In the genomic region with DNA sequence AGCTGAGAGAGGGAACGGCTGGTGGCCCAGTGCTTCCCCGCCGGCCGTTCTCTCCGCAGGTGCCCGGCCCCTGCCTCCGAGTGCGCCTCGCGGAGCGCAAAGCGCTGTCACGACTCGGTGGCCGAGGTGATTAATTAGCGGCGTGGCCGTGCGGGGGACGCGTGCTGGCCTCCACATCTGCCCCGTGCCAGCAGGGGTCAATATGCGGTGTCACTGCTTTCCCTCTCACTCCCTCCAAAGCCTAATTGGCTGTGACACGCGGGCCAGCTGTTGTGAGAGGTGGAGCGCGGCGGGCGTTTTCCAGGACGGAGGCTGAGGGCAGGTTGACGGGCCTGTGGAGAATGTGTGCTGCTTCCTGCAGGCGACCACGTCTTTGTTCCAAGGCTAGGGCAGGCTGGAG, we compare ENCODE assay signal across 14 cellular contexts.
A peak's percentile ranks its signal among the peaks of the same experiment; 100 is the strongest.
DNase-seq lines count a peak whose midpoint lies in the region; ATAC-seq and TF ChIP-seq lines count a peak whose summit lies in the region.
"Had no signal": no experiment of that assay in that cellular context is flagged by ENCODE, and none has a peak within 500 bp of the region (broad histone marks: within the 10 kb centered on the region; RNA-seq: fewer than 3 reads in every experiment).

No MANE protein-coding gene starts in this region.

- H3K27ac ChIP-seq in HUES48 (ENCODE audit: low read depth, low read length) (no peak overlapping the region), parathyroid adenoma (no peak overlapping the region), GM23248 (no peak overlapping the region)
- H3K27ac ChIP-seq: KMS-11 had no signal

- H2AFZ ChIP-seq in parathyroid adenoma (peak overlapping the region; percentile 58), GM23248 (no peak overlapping the region)

- no peak for TF ChIP-seq CTCF in parathyroid adenoma (IDR thresholded peaks at IDR 0.05)

- intact Hi-C loops in posterior vena cava (cut with DNase I): no loop called here

- H4K20me1 ChIP-seq in GM23248 (ENCODE audit: insufficient read depth): no peaks in the 10 kb centered on the region

- peak; percentile 37 for DNase-seq in SK-N-DZ (ENCODE audit: low spot score)
- DNase-seq in iPS-NIHi11 (ENCODE audit: low spot score): peak; percentile 29
- DNase-seq in SW 1271 (lab: John Stamatoyannopoulos, UW): no peak
- DNase-seq in GM23248: no peak
- DNase-seq in posterior vena cava (ENCODE audit: low spot score): no peak
- DNase-seq: activated CD4-positive, alpha-beta T cell treated with anti-CD3 and anti-CD28 coated beads, Interleukin-2, amount 10 ng/mL, durations not matched to agents 24 days and 14 days; Caco-2; GF-D8; hypothalamus; NCI-H2081 treated with DMSO at 0.1 percent for 48 hours had no signal

- peaks cover 10% of the 10 kb centered on the region; the same call in 1 of the 2 replicates for H3F3A ChIP-seq in GM23248 (ENCODE audit: insufficient read depth)

- H3K36me3 ChIP-seq in HUES48 (ENCODE audit: control insufficient read depth, insufficient read depth, low read length) (no peaks in the 10 kb centered on the region), parathyroid adenoma (ENCODE audit: control insufficient read depth, insufficient read depth, low read length) (no peaks in the 10 kb centered on the region), GM23248 (ENCODE audit: low read depth) (no peaks in the 10 kb centered on the region)

- H3K4me2 ChIP-seq in parathyroid adenoma (ENCODE audit: low read length) (no peak overlapping the region), GM23248 (ENCODE audit: unreplicated experiment) (no peak overlapping the region)
- H3K4me2 ChIP-seq: KMS-11 had no signal

- H3K9ac ChIP-seq in HUES48 (ENCODE audit: low read depth, low read length) (no peak overlapping the region), parathyroid adenoma (no peak overlapping the region), GM23248 (no peak overlapping the region)
- H3K9ac ChIP-seq: KMS-11 had no signal

- no peaks in the 10 kb centered on the region for H3K9me3 ChIP-seq in HUES48 (ENCODE audit: control insufficient read depth, insufficient read depth, low read length)
- H3K9me3 ChIP-seq in parathyroid adenoma (ENCODE audit: control insufficient read depth, low read length): no peaks in the 10 kb centered on the region
- H3K9me3 ChIP-seq in GM23248 (ENCODE audit: low read depth): no peaks in the 10 kb centered on the region
- H3K9me3 ChIP-seq: Caco-2 had no signal

- no peak for ATAC-seq in GM19035 (IDR thresholded peaks at IDR 0.05; ENCODE audit: unreplicated experiment)

- peaks cover 53% of the 10 kb centered on the region for H3K27me3 ChIP-seq in HUES48 (ENCODE audit: control insufficient read depth, insufficient read depth, low read length)
- no peaks in the 10 kb centered on the region for H3K27me3 ChIP-seq in parathyroid adenoma (ENCODE audit: control insufficient read depth, insufficient read depth, low read length)
- peaks cover 19% of the 10 kb centered on the region for H3K27me3 ChIP-seq in GM23248 (replicated peaks; ENCODE audit: insufficient read depth)

- H3K4me3 ChIP-seq in HUES48 (ENCODE audit: low read depth, low read length) (peak overlapping the region; percentile 45; the same call in 1 of the 2 replicates), parathyroid adenoma (ENCODE audit: low read depth, low read length) (no peak overlapping the region), GM23248 (no peak overlapping the region)

- H3K9me2 ChIP-seq in GM23248 (ENCODE audit: insufficient read depth): no peaks in the 10 kb centered on the region

- H3K4me1 ChIP-seq in HUES48 (ENCODE audit: control insufficient read depth, insufficient read depth, low read length) (peaks cover 7% of the 10 kb centered on the region), parathyroid adenoma (no peaks in the 10 kb centered on the region), GM23248 (ENCODE audit: insufficient read depth) (peaks cover 12% of the 10 kb centered on the region)
- H3K4me1 ChIP-seq: Caco-2 had no signal

- no peaks in the 10 kb centered on the region for H3K79me2 ChIP-seq in parathyroid adenoma
- H3K79me2 ChIP-seq in GM23248 (ENCODE audit: insufficient read depth): no peaks in the 10 kb centered on the region

- in situ Hi-C loops in GM23248 (cut with MboI): no loop called here

- 23% methylated on average over 29 to 33 of the region's 33 CpGs for WGBS in GM23248 (ENCODE audit: low coverage in 1 of 2, low lambda C conversion rate in 2 of 2, missing lambda C conversion rate in 2 of 2), 2 experiments

Comparison
In these comparisons a context has a peak if more than half of its experiments do, and no peak if none do; other contexts are left out.
1. DNase-seq: peak in SK-N-DZ (single experiment) and iPS-NIHi11 (single experiment); none in SW 1271 (0 of 2), GM23248 (single experiment) and posterior vena cava (single experiment).